ENCODE assay signal across 22 cellular contexts in the genomic region with DNA sequence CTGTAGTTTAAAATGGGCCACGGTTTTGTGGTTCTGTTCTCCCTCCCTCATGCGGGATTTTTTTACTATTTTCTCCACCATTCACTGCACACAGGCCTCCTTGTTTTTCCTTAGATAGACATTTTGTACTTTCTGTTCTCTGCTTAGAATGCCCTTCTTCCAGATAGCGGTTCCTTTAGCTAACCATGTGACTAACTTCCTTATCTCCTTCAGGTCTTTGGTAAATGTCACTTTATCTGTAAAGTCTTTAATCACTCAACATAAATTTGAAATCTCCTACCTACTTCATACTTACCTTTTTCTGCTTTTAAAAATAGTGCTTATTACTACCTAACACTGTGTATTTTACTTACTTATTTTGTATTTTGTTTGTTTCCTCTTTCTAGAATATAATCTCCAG. TPM values are rescaled to one million over a fixed set of nuclear protein-coding genes. Genes with fewer than 3 reads are reported as not detected.
DNase-seq lines count a peak whose midpoint lies in the region; ATAC-seq, FAIRE-seq and TF ChIP-seq lines count a peak whose summit lies in the region.
"Had no signal": no experiment of that assay in that cellular context is flagged by ENCODE, and none has a peak within 500 bp of the region (broad histone marks: within the 10 kb centered on the region; RNA-seq: fewer than 3 reads in every experiment).

No MANE protein-coding gene starts in this region.

- in situ Hi-C loops in SK-MEL-5 (cut with HindIII; ENCODE audit: low pct_unique_long_range_greater_than_20kb, low sequenced_read_pairs), result no loop called here

- no peak for ATAC-seq in HG03280 (IDR thresholded peaks at IDR 0.05; ENCODE audit: unreplicated experiment)
- no peak for ATAC-seq in activated CD4-positive, CD25-positive, alpha-beta regulatory T cell treated with anti-CD3 and anti-CD28 coated beads, Interleukin-2, amount 50 U/mL, for 24 hours
- ATAC-seq: gastroesophageal sphincter; natural killer cell treated with Interleukin-12 subunit alpha and Interleukin-12 subunit beta and Interleukin-15 and Interleukin-18, amount 100 ng/mL, for 72 hours had no signal

- H3K4me3 Mint-ChIP-seq in progenitor cell of endocrine pancreas (ENCODE audit: low read depth), result no peak overlapping the region
- H3K4me3 Mint-ChIP-seq: natural killer cell treated with Interleukin-12 subunit alpha and Interleukin-12 subunit beta and Interleukin-15 and Interleukin-18, amount 100 ng/mL, for 72 hours; T-helper 1 cell treated with Interleukin-12 subunit alpha and Interleukin-12 subunit beta and Interleukin-4 antibody, amounts not matched to agents 30 μg/mL and 1 μg/mL, for 36 hours; type B pancreatic cell had no signal

- no peak for TF ChIP-seq POLR2A in erythroblast (IDR thresholded peaks at IDR 0.05; ENCODE audit: low read length)

- DNase-seq in GM19239 (ENCODE audit: insufficient read length, low spot score) (no peak), SK-MEL-5 (ENCODE audit: low read depth, low spot score) (peak; percentile 4), erythroblast (lab: John Stamatoyannopoulos, UW) (peak; percentile 34 to 42), progenitor cell of endocrine pancreas (ENCODE audit: low spot score, unreplicated experiment) (no peak), NCI-H2171 (lab: John Stamatoyannopoulos, UW) (no peak)
- DNase-seq: activated CD4-positive, alpha-beta T cell treated with anti-CD3 and anti-CD28 coated beads for 1 hour; activated gamma-delta T cell; DMS79; GDM1; islet precursor cell; left ventricle myocardium inferior; NCI-H1092; NCI-H187; NCI-H510A treated with DMSO at 0.1 percent for 48 hours had no signal

- TF ChIP-seq CTCF in progenitor cell of endocrine pancreas (IDR thresholded peaks at IDR 0.05; ENCODE audit: unreplicated experiment), result no peak

- H3K9me3 Mint-ChIP-seq in progenitor cell of endocrine pancreas (ENCODE audit: low read depth), result peaks cover 4% of the 10 kb centered on the region
- H3K9me3 Mint-ChIP-seq: natural killer cell treated with Interleukin-12 subunit alpha and Interleukin-12 subunit beta and Interleukin-15 and Interleukin-18, amount 100 ng/mL, for 72 hours; T-helper 1 cell treated with Interleukin-12 subunit alpha and Interleukin-12 subunit beta and Interleukin-4 antibody, amounts not matched to agents 30 μg/mL and 1 μg/mL, for 36 hours had no signal

- peak; percentile 33 for FAIRE-seq in GM19239 (lab: Jason Lieb, UNC)
- FAIRE-seq: RCC 7860, TTC549 had no signal

- H3K27me3 Mint-ChIP-seq in progenitor cell of endocrine pancreas, result no peaks in the 10 kb centered on the region
- H3K27me3 Mint-ChIP-seq: natural killer cell treated with Interleukin-12 subunit alpha and Interleukin-12 subunit beta and Interleukin-15 and Interleukin-18, amount 100 ng/mL, for 72 hours; type B pancreatic cell had no signal

- peaks cover 13% of the 10 kb centered on the region for H3K36me3 Mint-ChIP-seq in progenitor cell of endocrine pancreas (ENCODE audit: insufficient read depth)
- H3K36me3 Mint-ChIP-seq: natural killer cell treated with Interleukin-12 subunit alpha and Interleukin-12 subunit beta and Interleukin-15 and Interleukin-18, amount 100 ng/mL, for 72 hours had no signal

- H3K27ac Mint-ChIP-seq in progenitor cell of endocrine pancreas, result peak overlapping the region; percentile 11
- H3K27ac Mint-ChIP-seq: natural killer cell treated with Interleukin-12 subunit alpha and Interleukin-12 subunit beta and Interleukin-15 and Interleukin-18, amount 100 ng/mL, for 72 hours; T-helper 1 cell treated with Interleukin-12 subunit alpha and Interleukin-12 subunit beta and Interleukin-4 antibody, amounts not matched to agents 30 μg/mL and 1 μg/mL, for 36 hours; type B pancreatic cell had no signal

- H3K4me1 Mint-ChIP-seq in progenitor cell of endocrine pancreas (ENCODE audit: low read depth), result peaks cover 18% of the 10 kb centered on the region

RNA-seq across cellular contexts. Expression of gene FER, which starts 15.0 kb away (rescaled TPM):
- 18.8 and 20.1 TPM in 2 replicates for total RNA-seq in SK-MEL-5 (2014; rRNA removed; shearing (Covaris generic))
- 5.3 and 6.4 TPM in 2 replicates for polyA plus RNA-seq in SK-MEL-5 (2015; cell fraction: cytosol; rRNA removed)
- 5.1 and 5.9 TPM in 2 replicates for polyA plus RNA-seq in SK-MEL-5 (2015; cell fraction: nucleus; rRNA removed)
- 31.0 and 34.8 TPM in 2 replicates for total RNA-seq in progenitor cell of endocrine pancreas

Comparison
In these comparisons a context has a peak if more than half of its experiments do, and no peak if none do; other contexts are left out.
1. DNase-seq: peak in SK-MEL-5 (single experiment) and erythroblast (2 of 2); none in GM19239 (single experiment), progenitor cell of endocrine pancreas (single experiment) and NCI-H2171 (single experiment).